ENCODE assay signal across 23 cellular contexts in the genomic region with DNA sequence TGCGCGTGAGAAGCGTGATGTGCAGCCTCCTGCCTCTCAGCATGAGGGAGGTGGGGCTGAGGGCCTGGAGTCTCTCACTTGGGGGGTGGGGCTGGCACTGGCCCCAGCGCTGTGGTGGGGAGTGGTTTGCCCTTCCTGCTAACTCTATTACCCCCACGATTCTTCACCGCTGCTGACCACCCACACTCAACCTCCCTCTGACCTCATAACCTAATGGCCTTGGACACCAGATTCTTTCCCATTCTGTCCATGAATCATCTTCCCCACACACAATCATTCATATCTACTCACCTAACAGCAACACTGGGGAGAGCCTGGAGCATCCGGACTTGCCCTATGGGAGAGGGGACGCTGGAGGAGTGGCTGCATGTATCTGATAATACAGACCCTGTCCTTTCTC. TPM values are rescaled to one million over a fixed set of nuclear protein-coding genes. Genes with fewer than 3 reads are reported as not detected.
DNase-seq lines count a peak whose midpoint lies in the region; ATAC-seq, FAIRE-seq and TF ChIP-seq lines count a peak whose summit lies in the region.
"Had no signal": no experiment of that assay in that cellular context is flagged by ENCODE, and none has a peak within 500 bp of the region (broad histone marks: within the 10 kb centered on the region; RNA-seq: fewer than 3 reads in every experiment).

No MANE protein-coding gene starts in this region.

- no peaks in the 10 kb centered on the region for H3K79me2 ChIP-seq in astrocyte (ENCODE audit: insufficient read depth, low read length)

- no peak overlapping the region for H3K4me2 ChIP-seq in astrocyte (ENCODE audit: low read length)

- no peak overlapping the region for H3K4me3 Mint-ChIP-seq in astrocyte (ENCODE audit: unreplicated experiment)
- H3K4me3 Mint-ChIP-seq: activated CD4-positive, alpha-beta T cell treated with anti-CD3 and anti-CD28 coated beads, Interleukin-2, amount 10 ng/mL, durations not matched to agents 7 days and 5 days; naive B cell; stimulated activated memory B cell treated with anti-CD40 and anti-IgM and Interleukin-4, amounts not matched to agents 10 μg/mL and 1 μg/mL and 100 μg/mL, for 72 hours had no signal

- no peaks in the 10 kb centered on the region for H3K36me3 Mint-ChIP-seq in astrocyte (ENCODE audit: low read depth, unreplicated experiment)
- H3K36me3 Mint-ChIP-seq: naive B cell; stimulated activated memory B cell treated with anti-CD40 and anti-IgM and Interleukin-4, amounts not matched to agents 10 μg/mL and 1 μg/mL and 100 μg/mL, for 72 hours had no signal

- H3K27ac Mint-ChIP-seq in astrocyte (ENCODE audit: unreplicated experiment), result no peak overlapping the region
- H3K27ac Mint-ChIP-seq: activated CD4-positive, alpha-beta T cell treated with anti-CD3 and anti-CD28 coated beads, Interleukin-2, amount 10 ng/mL, durations not matched to agents 7 days and 5 days; naive B cell; stimulated activated memory B cell treated with anti-CD40 and anti-IgM and Interleukin-4, amounts not matched to agents 10 μg/mL and 1 μg/mL and 100 μg/mL, for 72 hours had no signal

- H3K27ac ChIP-seq in astrocyte (ENCODE audit: low read depth, low read length) (no peak overlapping the region), left lung (no peak overlapping the region)
- H3K27ac ChIP-seq: C4-2B, ovary, sigmoid colon, thoracic aorta had no signal

- H3K4me1 ChIP-seq in astrocyte (ENCODE audit: insufficient read depth, low read length), result no peaks in the 10 kb centered on the region
- no peaks in the 10 kb centered on the region for H3K4me1 ChIP-seq in left lung
- H3K4me1 ChIP-seq: HAP-1, sigmoid colon had no signal

- FAIRE-seq in HTR-8/SVneo (lab: Jason Lieb, UNC), result no peak
- no peak for FAIRE-seq in astrocyte (lab: Jason Lieb, UNC)
- FAIRE-seq: endometrium had no signal

- no peak overlapping the region for H3K4me3 ChIP-seq in astrocyte (ENCODE audit: insufficient read depth, low read depth, low read length)
- no peak overlapping the region for H3K4me3 ChIP-seq in left lung
- H3K4me3 ChIP-seq: HAP-1, ovary, sigmoid colon, thoracic aorta had no signal

- no peak overlapping the region for H2AFZ ChIP-seq in astrocyte (ENCODE audit: low read depth, low read length)

- ATAC-seq in left lung (peak; percentile 48), GM18868 (IDR thresholded peaks at IDR 0.05; ENCODE audit: unreplicated experiment) (no peak), HG02678 (IDR thresholded peaks at IDR 0.05; ENCODE audit: unreplicated experiment) (no peak)
- ATAC-seq: stimulated activated memory B cell treated with anti-CD40 and anti-IgM and Interleukin-4, amounts not matched to agents 10 μg/mL and 1 μg/mL and 100 μg/mL, for 72 hours had no signal

- peak; percentile 36 for DNase-seq in Daoy (ENCODE audit: low read depth)
- peak; percentile 63 for DNase-seq in HTR-8/SVneo (ENCODE audit: insufficient read length, low spot score)
- peak; percentile 45 for DNase-seq in astrocyte (ENCODE audit: low read depth)
- DNase-seq in left lung, result no peak
- DNase-seq in KG1 (lab: John Stamatoyannopoulos, UW), result no peak
- DNase-seq in middle frontal gyrus (ENCODE audit: extremely low spot score, low spot score), result no peak
- DNase-seq: activated CD4-positive, alpha-beta T cell treated with anti-CD3 and anti-CD28 coated beads, Interleukin-2, amount 10 ng/mL, durations not matched to agents 7 days and 5 days; hypothalamus; islet precursor cell; naive B cell; NCI-H1436 treated with DMSO at 0.1 percent for 48 hours; NCI-H524; ovary; SHP77; sigmoid colon had no signal

- no peaks in the 10 kb centered on the region for H3K36me3 ChIP-seq in astrocyte (ENCODE audit: insufficient read depth, low read length)
- no peaks in the 10 kb centered on the region for H3K36me3 ChIP-seq in left lung
- H3K36me3 ChIP-seq: HAP-1, ovary, sigmoid colon, thoracic aorta had no signal

- H3K4me1 Mint-ChIP-seq in astrocyte (ENCODE audit: low read depth, unreplicated experiment), result no peaks in the 10 kb centered on the region
- H3K4me1 Mint-ChIP-seq: activated CD4-positive, alpha-beta T cell treated with anti-CD3 and anti-CD28 coated beads, Interleukin-2, amount 10 ng/mL, durations not matched to agents 7 days and 5 days; naive B cell; stimulated activated memory B cell treated with anti-CD40 and anti-IgM and Interleukin-4, amounts not matched to agents 10 μg/mL and 1 μg/mL and 100 μg/mL, for 72 hours had no signal

- H3K27me3 ChIP-seq in astrocyte (ENCODE audit: insufficient read depth, low read length) (no peaks in the 10 kb centered on the region), left lung (peaks cover 0 to 19% of the 10 kb centered on the region in 2 donors)
- H3K27me3 ChIP-seq: ovary had no signal

- H3K9me3 ChIP-seq in astrocyte (ENCODE audit: insufficient read depth, low read depth, low read length), result no peaks in the 10 kb centered on the region
- no peaks in the 10 kb centered on the region for H3K9me3 ChIP-seq in left lung
- H3K9me3 ChIP-seq: HAP-1, ovary, sigmoid colon, thoracic aorta had no signal

- H3K9me3 Mint-ChIP-seq in astrocyte (ENCODE audit: unreplicated experiment), result peaks cover 2% of the 10 kb centered on the region
- H3K9me3 Mint-ChIP-seq: activated CD4-positive, alpha-beta T cell treated with anti-CD3 and anti-CD28 coated beads, Interleukin-2, amount 10 ng/mL, durations not matched to agents 7 days and 5 days; naive B cell; stimulated activated memory B cell treated with anti-CD40 and anti-IgM and Interleukin-4, amounts not matched to agents 10 μg/mL and 1 μg/mL and 100 μg/mL, for 72 hours had no signal

- H3K27me3 Mint-ChIP-seq in astrocyte (ENCODE audit: low read depth, unreplicated experiment), result peaks cover 17% of the 10 kb centered on the region
- H3K27me3 Mint-ChIP-seq: activated CD4-positive, alpha-beta T cell treated with anti-CD3 and anti-CD28 coated beads, Interleukin-2, amount 10 ng/mL, durations not matched to agents 7 days and 5 days; stimulated activated memory B cell treated with anti-CD40 and anti-IgM and Interleukin-4, amounts not matched to agents 10 μg/mL and 1 μg/mL and 100 μg/mL, for 72 hours had no signal

- H3K9ac ChIP-seq in astrocyte (ENCODE audit: low read length), result no peak overlapping the region

- intact Hi-C loops in left lung (cut with DNase I), result no loop called here

- no peaks in the 10 kb centered on the region for H4K20me1 ChIP-seq in astrocyte (ENCODE audit: insufficient read depth, low read length)

- no peak for TF ChIP-seq CTCF in astrocyte (IDR thresholded peaks at IDR 0.05; ENCODE audit: insufficient read depth, low read depth, low read length)
- no peak for TF ChIP-seq CTCF in left lung (IDR thresholded peaks at IDR 0.05)

RNA-seq across cellular contexts. Expression of a gene that starts 8.7 kb away (rescaled TPM):
- not detected in 2 replicates for total RNA-seq in Daoy (2014; rRNA removed; shearing (Covaris generic))
- total RNA-seq in astrocyte, result not detected in 2 replicates
- 10 to 100 TPM in 1 of 2 donors, not detected in 1; 13.8 TPM for total RNA-seq in left lung
- total RNA-seq: activated CD4-positive, alpha-beta T cell treated with anti-CD3 and anti-CD28 coated beads, Interleukin-2, amount 10 ng/mL, durations not matched to agents 7 days and 5 days; T-helper 1 cell treated with Interleukin-12 subunit alpha and Interleukin-12 subunit beta and Interleukin-4 antibody, amounts not matched to agents 30 ng/mL and 1 ng/mL, for 36 hours had no signal

RNA-seq across cellular contexts. Expression of a gene that starts 52.5 kb away (rescaled TPM):
- total RNA-seq in Daoy (2014; rRNA removed; shearing (Covaris generic)), result not detected in 2 replicates
- total RNA-seq in astrocyte, result not detected in 2 replicates
- total RNA-seq in left lung, result not detected
- total RNA-seq: activated CD4-positive, alpha-beta T cell treated with anti-CD3 and anti-CD28 coated beads, Interleukin-2, amount 10 ng/mL, durations not matched to agents 7 days and 5 days; ovary; sigmoid colon; T-helper 1 cell treated with Interleukin-12 subunit alpha and Interleukin-12 subunit beta and Interleukin-4 antibody, amounts not matched to agents 30 ng/mL and 1 ng/mL, for 36 hours; thoracic aorta had no signal

Comparison
In these comparisons a context has a peak if more than half of its experiments do, and no peak if none do; other contexts are left out.
1. DNase-seq: peak in Daoy (single experiment), HTR-8/SVneo (single experiment) and astrocyte (single experiment); none in left lung (0 of 2), KG1 (single experiment) and middle frontal gyrus (single experiment).